ENCODE assay signal across 8 cellular contexts in genomic region chr17:17043668-17044226, GRCh38. TPM values are rescaled to one million over a fixed set of nuclear protein-coding genes. Genes with fewer than 3 reads are reported as not detected.
DNase-seq lines count a peak whose midpoint lies in the region; ATAC-seq and TF ChIP-seq lines count a peak whose summit lies in the region.

No MANE protein-coding gene starts in this region.

- ATAC-seq in lung (ENCODE audit: insufficient read depth, low FRiP score) (no peak), upper lobe of left lung (ENCODE audit: low FRiP score in 2 of 2) (peak; percentile 6 to 50), GM21786 (IDR thresholded peaks at IDR 0.05; ENCODE audit: unreplicated experiment) (no peak)

- H3K9me3 ChIP-seq in HUES6 (ENCODE audit: control insufficient read depth, insufficient read depth, low read depth, low read length) (no peaks in the 10 kb centered on the region), lung (ENCODE audit: control insufficient read depth in 2 of 2, insufficient read depth in 1 of 2, low read length in 1 of 2) (no peaks in the 10 kb centered on the region), upper lobe of left lung (no peaks in the 10 kb centered on the region)

- 15 to 22% methylated on average over 11 of the region's 11 CpGs for WGBS in lung, 2 donors
- WGBS in upper lobe of left lung, 2 donors: 14 to 18% methylated on average over 11 of the region's 11 CpGs

- H3K4me3 ChIP-seq in BJ (ENCODE audit: low read depth, low read length): peak overlapping the region; percentile 79
- H3K4me3 ChIP-seq in HUES6 (ENCODE audit: low read depth, low read length): peak overlapping the region; percentile 79
- peak overlapping the region; percentile 87 for H3K4me3 ChIP-seq in brain microvascular endothelial cell (ENCODE audit: low read depth, low read length)
- peak overlapping the region; percentile 66 for H3K4me3 ChIP-seq in lung
- peak overlapping the region; percentile 74 to 83 (median 80) for H3K4me3 ChIP-seq in upper lobe of left lung

- CTCF ChIA-PET in BJ (lab: Yijun Ruan, JAX): interaction anchor here (0.7 to 1.3 kb wide), 3 partner anchors 22 to 97 kb away, joined by 3 read pairs; no protein-coding TSS in a partner anchor

- TF ChIP-seq CTCF in BJ (IDR thresholded peaks at IDR 0.05; ENCODE audit: insufficient read depth, low read depth, low read length) (no peak), brain microvascular endothelial cell (IDR thresholded peaks at IDR 0.05; ENCODE audit: low read depth, low read length, missing control alignments) (no peak), lung (IDR thresholded peaks at IDR 0.05; ENCODE audit: control extremely low read depth, extremely low read depth) (no peak), upper lobe of left lung (IDR thresholded peaks at IDR 0.05) (no peak)

- POLR2A ChIA-PET in BJ (lab: Charles Lee): no interaction called here

- DNase-seq in BJ (ENCODE audit: low read depth): no peak
- DNase-seq in brain microvascular endothelial cell: no peak
- DNase-seq in lung (ENCODE audit: low spot score): no peak
- DNase-seq in upper lobe of left lung: peak in 1 of 2 donors; percentile 56
- DNase-seq in DMS79 treated with DMSO at 0.1 percent for 48 hours (lab: John Stamatoyannopoulos, UW): no peak
- no peak for DNase-seq in activated CD8-positive, alpha-beta memory T cell treated with anti-CD3 and anti-CD28 coated beads, Interleukin-2, amount 50 U/mL, for 48 hours

- H3K36me3 ChIP-seq in BJ (ENCODE audit: control insufficient read depth, insufficient read depth, low read length) (no peaks in the 10 kb centered on the region), HUES6 (ENCODE audit: control insufficient read depth, insufficient read depth, low read length) (no peaks in the 10 kb centered on the region), brain microvascular endothelial cell (replicated peaks) (no peaks in the 10 kb centered on the region), lung (ENCODE audit: control insufficient read depth in 2 of 2, insufficient read depth in 2 of 2, low read length in 2 of 2) (no peaks in the 10 kb centered on the region), upper lobe of left lung (no peaks in the 10 kb centered on the region)

- H3K27ac ChIP-seq in HUES6 (ENCODE audit: low read depth, low read length) (no peak overlapping the region), brain microvascular endothelial cell (peak overlapping the region; percentile 83), lung (ENCODE audit: low read depth in 1 of 2, low read length in 1 of 2) (peak overlapping the region; percentile 83 to 86), upper lobe of left lung (peak overlapping the region; percentile 84 to 89 (median 86))

- no peak for TF ChIP-seq EP300 in upper lobe of left lung (IDR thresholded peaks at IDR 0.05)

- in situ Hi-C loops in brain microvascular endothelial cell (cut with HindIII; ENCODE audit: low pct_ligation_motif_present, low sequenced_read_pairs): no loop called here

- H3K9ac ChIP-seq in HUES6 (ENCODE audit: low read length): peak overlapping the region; percentile 83

- H3K27me3 ChIP-seq in BJ (ENCODE audit: control insufficient read depth, insufficient read depth, low read length) (no peaks in the 10 kb centered on the region), HUES6 (ENCODE audit: control insufficient read depth, insufficient read depth, low read length) (no peaks in the 10 kb centered on the region), brain microvascular endothelial cell (replicated peaks) (no peaks in the 10 kb centered on the region), lung (ENCODE audit: control insufficient read depth, insufficient read depth) (no peaks in the 10 kb centered on the region), upper lobe of left lung (no peaks in the 10 kb centered on the region)

- H3K4me1 ChIP-seq in HUES6 (ENCODE audit: control insufficient read depth, insufficient read depth, low read length) (peaks cover 31% of the 10 kb centered on the region), lung (ENCODE audit: control insufficient read depth in 2 of 2, insufficient read depth in 2 of 2, low read length in 2 of 2) (peaks cover 14 to 36% of the 10 kb centered on the region in 2 donors), upper lobe of left lung (peaks cover 46 to 55% (median 52%) of the 10 kb centered on the region in 4 donors)

- TF ChIP-seq POLR2A in upper lobe of left lung (IDR thresholded peaks at IDR 0.05): peak in 1 of 4 donors; percentile 9

RNA-seq across cellular contexts. Expression of gene MPRIP, which starts 1.5 kb away (rescaled TPM):
- 149 and 154 TPM in 2 replicates for polyA plus RNA-seq in BJ (2011; rRNA removed)
- polyA minus RNA-seq in BJ (2011; rRNA and poly(A)+ RNA removed): 129 and 187 TPM in 2 replicates
- total RNA-seq in lung: 100 to 1,000 TPM; 181 to 342 TPM
- polyA plus RNA-seq in lung: 100 to 1,000 TPM; 121 to 168 TPM
- total RNA-seq in upper lobe of left lung: 100 to 1,000 TPM; 201 to 380 (median 285) TPM

Comparison
In these comparisons a context has a peak if more than half of its experiments do, and no peak if none do; other contexts are left out.
1. ATAC-seq: peak in upper lobe of left lung (2 of 2); none in lung (single experiment) and GM21786 (single experiment).
2. Peak in every context shown above with its lines, with median percentiles within 50 percentile points of each other: H3K4me3 ChIP-seq.